ENCODE assay signal across 16 cellular contexts in the genomic region with DNA sequence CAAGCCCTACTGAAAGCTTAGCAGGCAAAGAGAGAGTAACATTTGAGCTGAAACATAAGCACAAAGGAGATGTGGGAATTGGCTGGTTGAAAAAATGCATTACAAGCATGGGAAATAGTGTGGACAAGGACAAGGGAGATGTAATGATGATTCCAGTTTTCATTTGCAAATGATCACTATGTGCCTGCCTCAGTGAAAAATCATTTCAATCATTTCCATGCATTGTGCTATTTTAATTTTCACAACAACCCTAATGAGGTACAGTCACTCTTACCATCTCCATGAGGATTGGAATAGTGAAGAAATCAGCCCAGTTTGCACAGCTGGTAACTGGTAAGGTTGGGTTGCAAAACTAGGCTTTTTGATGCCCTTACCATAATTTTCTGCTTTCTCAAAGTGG.
A peak's percentile ranks its signal among the peaks of the same experiment; 100 is the strongest.
DNase-seq lines count a peak whose midpoint lies in the region; ATAC-seq and TF ChIP-seq lines count a peak whose summit lies in the region.
"Had no signal": no experiment of that assay in that cellular context is flagged by ENCODE, and none has a peak within 500 bp of the region (broad histone marks: within the 10 kb centered on the region; RNA-seq: fewer than 3 reads in every experiment).

No MANE protein-coding gene starts in this region.

- H3K27ac ChIP-seq in IMR-90 (ENCODE audit: insufficient read depth, low read length): no peak overlapping the region
- peak overlapping the region; percentile 27 for H3K27ac ChIP-seq in angular gyrus (ENCODE audit: low read depth, low read length)
- H3K27ac ChIP-seq in fibroblast of lung (ENCODE audit: insufficient read depth, low read length): peak overlapping the region; percentile 30
- peak overlapping the region; percentile 88 for H3K27ac ChIP-seq in osteoblast (ENCODE audit: low read depth, low read length)
- no peak overlapping the region for H3K27ac ChIP-seq in gastrocnemius medialis
- H3K27ac ChIP-seq: C4-2B had no signal

- peak overlapping the region; percentile 91 for H3K4ac ChIP-seq in IMR-90 (ENCODE audit: low read depth, low read length)

- H3K4me1 ChIP-seq in IMR-90 (ENCODE audit: control insufficient read depth, insufficient read depth, low read length) (peaks cover 22% of the 10 kb centered on the region), fibroblast of lung (ENCODE audit: control insufficient read depth, extremely low read depth, insufficient read depth, low read length) (peaks cover 20% of the 10 kb centered on the region), osteoblast (ENCODE audit: insufficient read depth, low read length) (peaks cover 69% of the 10 kb centered on the region), gastrocnemius medialis (peaks cover 11 to 14% of the 10 kb centered on the region in 2 donors)
- H3K4me1 ChIP-seq: BE2C had no signal

- H3K14ac ChIP-seq in IMR-90 (replicated peaks; ENCODE audit: low read depth, low read length): peak overlapping the region; percentile 68

- H3K4me2 ChIP-seq in IMR-90 (ENCODE audit: low read depth, low read length) (no peak overlapping the region), fibroblast of lung (ENCODE audit: extremely low read depth, insufficient read depth, low read length) (no peak overlapping the region), osteoblast (ENCODE audit: insufficient read depth, low read length) (no peak overlapping the region)

- H3K79me1 ChIP-seq in IMR-90 (ENCODE audit: low read depth in 1 of 2, low read length in 2 of 2): peaks cover 4 to 37% of the 10 kb centered on the region in 2 experiments; a peak in 3 of 4 replicates

- peaks cover 24% of the 10 kb centered on the region; the same call in 1 of the 2 replicates for H3K9me1 ChIP-seq in IMR-90 (ENCODE audit: insufficient read depth, low read length)

- H3K9ac ChIP-seq in IMR-90 (ENCODE audit: low read depth, low read length) (no peak overlapping the region), fibroblast of lung (ENCODE audit: insufficient read depth, low read length) (no peak overlapping the region)

- H4K5ac ChIP-seq in IMR-90 (ENCODE audit: low read depth, low read length): peak overlapping the region; percentile 83

- DNase-seq in IMR-90 (no peak), fibroblast of lung (ENCODE audit: low read depth in 2 of 2) (no peak), osteoblast (ENCODE audit: insufficient read length, low spot score, missing footprints) (no peak), gastrocnemius medialis (no peak), NCI-H128 (lab: John Stamatoyannopoulos, UW; ENCODE audit: unreplicated experiment) (no peak), NCI-H748 treated with DMSO at 0.1 percent for 48 hours (lab: John Stamatoyannopoulos, UW) (no peak), activated gamma-delta T cell (lab: John Stamatoyannopoulos, UW) (no peak)
- DNase-seq: BE2C; CD4-positive, alpha-beta memory T cell; DMS153; DMS79 treated with DMSO at 0.1 percent for 48 hours; EL; GOT3; H9 had no signal

- peak overlapping the region; percentile 54 for H2BK20ac ChIP-seq in IMR-90 (ENCODE audit: low read depth, low read length)

- H2AFZ ChIP-seq in IMR-90 (replicated peaks; ENCODE audit: low read length, poor library complexity) (no peak overlapping the region), fibroblast of lung (ENCODE audit: low read length) (no peak overlapping the region), osteoblast (ENCODE audit: low read length) (no peak overlapping the region)

- in situ Hi-C loops in IMR-90 (cut with MboI; ENCODE audit: low sequenced_read_pairs): no loop called here
- in situ Hi-C loops in gastrocnemius medialis (cut with MboI; ENCODE audit: low sequenced_read_pairs in 4 of 4): no loop called here

- H3K9me3 ChIP-seq in IMR-90 (ENCODE audit: control insufficient read depth, insufficient read depth, low read length): no peaks in the 10 kb centered on the region
- no peaks in the 10 kb centered on the region for H3K9me3 ChIP-seq in fibroblast of lung (ENCODE audit: control insufficient read depth, insufficient read depth, low read depth, low read length)
- H3K9me3 ChIP-seq in osteoblast (ENCODE audit: low read depth, low read length): no peaks in the 10 kb centered on the region
- H3K9me3 ChIP-seq in gastrocnemius medialis: no peaks in the 10 kb centered on the region
- H3K9me3 ChIP-seq: BE2C had no signal

- TF ChIP-seq POLR2A in IMR-90 (IDR thresholded peaks at IDR 0.05; ENCODE audit: low read depth, low read length) (no peak), gastrocnemius medialis (IDR thresholded peaks at IDR 0.05) (no peak)

- H2AK9ac ChIP-seq in IMR-90 (replicated peaks; ENCODE audit: low read depth, low read length, poor library complexity): no peak overlapping the region

- H2AK5ac ChIP-seq in IMR-90 (ENCODE audit: low read depth, low read length): peak overlapping the region; percentile 84; the same call in 1 of the 2 replicates

- H4K91ac ChIP-seq in IMR-90 (ENCODE audit: insufficient read depth, low read depth, low read length): peak overlapping the region; percentile 77

- no peak overlapping the region for H2BK15ac ChIP-seq in IMR-90 (ENCODE audit: low read depth, low read length)

- dilution Hi-C loops in IMR-90 (cut with HindIII; ENCODE audit: low sequenced_read_pairs, unreplicated experiment): no loop called here

- CTCF ChIA-PET in IMR-90 (lab: Yijun Ruan, JAX): no interaction called here

- no peak overlapping the region for H3K56ac ChIP-seq in IMR-90 (ENCODE audit: extremely low read depth, insufficient read depth, low read length)

- H3K36me3 ChIP-seq in IMR-90 (ENCODE audit: control insufficient read depth, insufficient read depth, low read length) (peaks cover 6% of the 10 kb centered on the region), fibroblast of lung (ENCODE audit: control insufficient read depth, insufficient read depth, low read length) (peaks cover 2% of the 10 kb centered on the region), osteoblast (ENCODE audit: insufficient read depth, low read length) (no peaks in the 10 kb centered on the region), gastrocnemius medialis (no peaks in the 10 kb centered on the region)
- H3K36me3 ChIP-seq: BE2C had no signal

- POLR2A ChIA-PET in IMR-90 (lab: Charles Lee; ENCODE audit: unreplicated experiment): no interaction called here

- no TSS peak for BruUV-seq in IMR-90 (replicated peaks; lab: Mats Ljungman, UMichigan)

- H3K18ac ChIP-seq in IMR-90 (ENCODE audit: low read depth, low read length): peak overlapping the region; percentile 63; the same call in 1 of the 2 replicates

- intact Hi-C loops in IMR-90 (cut with micrococcal nuclease): no loop called here
- intact Hi-C loops in gastrocnemius medialis (cut with DNase I; ENCODE audit: low total_unique reads): loop anchor here (5.0 kb wide), 1 partner anchor 1080 kb away; no protein-coding TSS in a partner anchor

- ATAC-seq in IMR-90 (ENCODE audit: low read depth) (no peak), gastrocnemius medialis (no peak)

- H3K4me3 ChIP-seq in IMR-90 (ENCODE audit: insufficient read depth, low read depth, low read length) (no peak overlapping the region), fibroblast of lung (replicated peaks in 1 of 4; ENCODE audit: control extremely low read depth in 1 of 4, insufficient read depth in 1 of 4, low read depth in 3 of 4, low read length in 4 of 4) (no peak overlapping the region), osteoblast (ENCODE audit: insufficient read depth, low read length) (no peak overlapping the region), gastrocnemius medialis (no peak overlapping the region)

- peak overlapping the region; percentile 54 for H2BK120ac ChIP-seq in IMR-90 (ENCODE audit: low read depth, low read length)

- no peaks in the 10 kb centered on the region for H3K79me2 ChIP-seq in fibroblast of lung (ENCODE audit: control insufficient read depth, insufficient read depth, low read length)
- peaks cover 30% of the 10 kb centered on the region for H3K79me2 ChIP-seq in osteoblast (ENCODE audit: insufficient read depth, low read length)

- H4K20me1 ChIP-seq in IMR-90 (ENCODE audit: insufficient read depth, low read length): no peaks in the 10 kb centered on the region
- no peaks in the 10 kb centered on the region for H4K20me1 ChIP-seq in fibroblast of lung (ENCODE audit: control insufficient read depth, extremely low read depth, insufficient read depth, low read length)
- H4K20me1 ChIP-seq in osteoblast (ENCODE audit: insufficient read depth, low read length): no peaks in the 10 kb centered on the region

- TF ChIP-seq CTCF in IMR-90 (conservative IDR thresholded peaks at IDR 0.05; ENCODE audit: low read depth, low read length): no peak
- TF ChIP-seq CTCF in fibroblast of lung (conservative IDR thresholded peaks at IDR 0.05 in 1 of 2, IDR thresholded peaks at IDR 0.05 in 1 of 2; ENCODE audit: low read depth in 1 of 2, low read length in 2 of 2): no peak
- no peak for TF ChIP-seq CTCF in osteoblast (IDR thresholded peaks at IDR 0.05; ENCODE audit: extremely low read depth, low read depth, low read length)
- TF ChIP-seq CTCF in gastrocnemius medialis (IDR thresholded peaks at IDR 0.05 in 4 of 5, conservative IDR thresholded peaks at IDR 0.05 in 1 of 5): no peak

- H2BK5ac ChIP-seq in IMR-90 (ENCODE audit: low read depth, low read length, poor library complexity, severe bottlenecking): peak overlapping the region; percentile 59

- no peak for TF ChIP-seq RAD21 in IMR-90 (IDR thresholded peaks at IDR 0.05; ENCODE audit: low read length)

- no peaks in the 10 kb centered on the region for H3K27me3 ChIP-seq in IMR-90 (ENCODE audit: control insufficient read depth, insufficient read depth, low read length)
- no peaks in the 10 kb centered on the region for H3K27me3 ChIP-seq in fibroblast of lung (ENCODE audit: control insufficient read depth, insufficient read depth, low read length)
- no peaks in the 10 kb centered on the region for H3K27me3 ChIP-seq in osteoblast (ENCODE audit: insufficient read depth, low read length)
- H3K27me3 ChIP-seq in gastrocnemius medialis: no peaks in the 10 kb centered on the region
- H3K27me3 ChIP-seq: BE2C had no signal

- 0 out of 2 replicates have a peak overlapping the region, but pooled peaks have one; percentile 34 for H3K23ac ChIP-seq in IMR-90 (ENCODE audit: low read depth, low read length)

- H4K8ac ChIP-seq in IMR-90 (ENCODE audit: low read depth in 2 of 2, low read length in 2 of 2): peak overlapping the region in 1 of 2 experiments; percentile 58; a peak in 2 of 4 replicates

TF ChIP-seq in IMR-90, 13 proteins besides CTCF, POLR2A, EP300 and RAD21 (continues in another document):
- no peak for TF ChIP-seq SMC3 (IDR thresholded peaks at IDR 0.05; ENCODE audit: low read depth, low read length)
- TF ChIP-seq BHLHE40 (IDR thresholded peaks at IDR 0.05; ENCODE audit: low read depth, low read length): no peak
- no peak for TF ChIP-seq FOS (IDR thresholded peaks at IDR 0.05; ENCODE audit: low read depth, low read length)
- TF ChIP-seq NFE2L2 (IDR thresholded peaks at IDR 0.05; ENCODE audit: low read depth, low read length): no peak
- TF ChIP-seq, protein P1, sequence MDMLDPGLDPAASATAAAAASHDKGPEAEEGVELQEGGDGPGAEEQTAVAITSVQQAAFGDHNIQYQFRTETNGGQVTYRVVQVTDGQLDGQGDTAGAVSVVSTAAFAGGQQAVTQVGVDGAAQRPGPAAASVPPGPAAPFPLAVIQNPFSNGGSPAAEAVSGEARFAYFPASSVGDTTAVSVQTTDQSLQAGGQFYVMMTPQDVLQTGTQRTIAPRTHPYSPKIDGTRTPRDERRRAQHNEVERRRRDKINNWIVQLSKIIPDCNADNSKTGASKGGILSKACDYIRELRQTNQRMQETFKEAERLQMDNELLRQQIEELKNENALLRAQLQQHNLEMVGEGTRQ (IDR thresholded peaks at IDR 0.05; ENCODE audit: low read depth, low read length): no peak

Comparison
In these comparisons a context has a peak if more than half of its experiments do, and no peak if none do; other contexts are left out.
1. H3K27ac ChIP-seq: peak in angular gyrus (single experiment), fibroblast of lung (single experiment) and osteoblast (single experiment); none in IMR-90 (single experiment) and gastrocnemius medialis (0 of 4).